Comparison of ENCODE assay signal across 6 cellular contexts in genomic region chrX:52516987-52517325, GRCh38. TPM values are rescaled to one million over a fixed set of nuclear protein-coding genes. Genes with fewer than 3 reads are reported as not detected.
"Had no signal": no experiment of that assay in that cellular context is flagged by ENCODE, and none has a peak within 500 bp of the region (broad histone marks: within the 10 kb centered on the region; RNA-seq: fewer than 3 reads in every experiment).

A gene with protein sequence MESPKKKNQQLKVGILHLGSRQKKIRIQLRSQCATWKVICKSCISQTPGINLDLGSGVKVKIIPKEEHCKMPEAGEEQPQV (minus strand): TSS chrX:52517063. CDS start chrX:52515527, 1,536 bp downstream.

RNA-seq across cellular contexts. Expression of the gene that starts here (rescaled TPM):
- total RNA-seq: M059J, PC-3, Peyer's patch, Right ventricle myocardium superior, SJSA1, T-cell had no signal
